ENCODE assay signal across 11 cellular contexts in the genomic region with DNA sequence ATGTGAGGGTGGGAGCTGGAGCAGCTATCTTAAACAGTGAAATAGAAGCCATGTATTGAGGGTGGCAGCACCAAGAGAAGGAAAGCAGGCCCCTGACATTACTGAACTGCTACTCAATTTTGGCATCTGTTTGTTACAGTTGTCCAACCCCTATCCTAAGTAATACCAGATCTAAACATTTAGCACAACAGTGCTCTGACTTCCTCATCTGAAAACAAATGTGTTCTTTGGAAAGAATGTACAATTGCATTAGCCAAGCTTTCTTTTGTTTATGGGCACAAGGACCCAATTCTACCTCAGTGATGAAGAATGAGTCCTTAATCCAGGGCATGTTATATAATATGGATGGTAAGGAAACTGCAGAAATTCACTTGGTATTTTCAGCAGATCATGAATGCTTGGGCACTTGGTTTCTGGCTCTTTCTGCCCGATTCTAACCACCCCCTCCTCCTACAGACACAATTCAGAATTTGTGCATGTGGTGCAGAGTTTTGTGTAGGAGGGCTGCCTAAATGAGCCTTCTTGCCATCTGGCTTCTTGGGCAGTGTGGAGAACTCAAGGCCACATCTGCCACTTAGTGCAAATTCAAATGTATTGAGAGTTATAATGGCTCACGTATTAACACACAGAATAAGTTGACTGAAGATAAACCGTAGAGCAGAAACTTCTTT. TPM values are rescaled to one million over a fixed set of nuclear protein-coding genes. Genes with fewer than 3 reads are reported as not detected.
A peak's percentile ranks its signal among the peaks of the same experiment; 100 is the strongest.
DNase-seq lines count a peak whose midpoint lies in the region; ATAC-seq and TF ChIP-seq lines count a peak whose summit lies in the region.
"Had no signal": no experiment of that assay in that cellular context is flagged by ENCODE, and none has a peak within 500 bp of the region (broad histone marks: within the 10 kb centered on the region; RNA-seq: fewer than 3 reads in every experiment).

No MANE protein-coding gene starts in this region.

- H3K27ac ChIP-seq in angular gyrus (ENCODE audit: low read depth, low read length), result peak overlapping the region; percentile 89
- peak overlapping the region; percentile 21 to 38 for H3K27ac ChIP-seq in thoracic aorta
- H3K27ac ChIP-seq: epithelial cell of prostate had no signal

- H3K27ac Mint-ChIP-seq in activated T-cell treated with anti-CD3 and anti-CD28 coated beads, Interleukin-2, amount 50 U/mL, for 24 hours, result peak overlapping the region; percentile 53
- H3K27ac Mint-ChIP-seq in memory B cell, result peak overlapping the region; percentile 84
- H3K27ac Mint-ChIP-seq in endothelial cell (ENCODE audit: unreplicated experiment), result no peak overlapping the region
- H3K27ac Mint-ChIP-seq: WTC11 had no signal

- peaks cover 53% of the 10 kb centered on the region for H3K4me1 Mint-ChIP-seq in activated T-cell treated with anti-CD3 and anti-CD28 coated beads, Interleukin-2, amount 50 U/mL, for 24 hours (ENCODE audit: low read depth)
- peaks cover 14% of the 10 kb centered on the region for H3K4me1 Mint-ChIP-seq in memory B cell
- H3K4me1 Mint-ChIP-seq in endothelial cell (ENCODE audit: unreplicated experiment), result peaks cover 16% of the 10 kb centered on the region

- no peaks in the 10 kb centered on the region for H3K27me3 Mint-ChIP-seq in activated T-cell treated with anti-CD3 and anti-CD28 coated beads, Interleukin-2, amount 50 U/mL, for 24 hours
- H3K27me3 Mint-ChIP-seq in memory B cell (no peaks in the 10 kb centered on the region), endothelial cell (ENCODE audit: unreplicated experiment) (peaks cover 6% of the 10 kb centered on the region)

- no peaks in the 10 kb centered on the region for H3K36me3 ChIP-seq in thoracic aorta

- no peaks in the 10 kb centered on the region for H3K9me3 ChIP-seq in thoracic aorta

- no peak for DNase-seq in activated T-cell treated with anti-CD3 and anti-CD28 coated beads, Interleukin-2, amount 50 U/mL, for 24 hours
- DNase-seq in activated T-cell treated with anti-CD3 and anti-CD28 coated beads, Interleukin-2, amount 50 U/mL, for 1 hour, result no peak
- DNase-seq in memory B cell (ENCODE audit: low spot score in 2 of 2) (no peak), thoracic aorta (ENCODE audit: low spot score) (no peak), KBM-7 (no peak), endothelial cell (ENCODE audit: low spot score) (no peak)
- DNase-seq: mammary epithelial cell had no signal

- H3K36me3 Mint-ChIP-seq in activated T-cell treated with anti-CD3 and anti-CD28 coated beads, Interleukin-2, amount 50 U/mL, for 24 hours (ENCODE audit: low read depth), result peaks cover 28% of the 10 kb centered on the region
- no peaks in the 10 kb centered on the region for H3K36me3 Mint-ChIP-seq in memory B cell
- H3K36me3 Mint-ChIP-seq in endothelial cell (ENCODE audit: low read depth, unreplicated experiment), result peaks cover 4% of the 10 kb centered on the region
- H3K36me3 Mint-ChIP-seq: WTC11 had no signal

- H3K9me3 Mint-ChIP-seq in activated T-cell treated with anti-CD3 and anti-CD28 coated beads, Interleukin-2, amount 50 U/mL, for 24 hours, result no peaks in the 10 kb centered on the region
- H3K9me3 Mint-ChIP-seq in memory B cell (no peaks in the 10 kb centered on the region), endothelial cell (ENCODE audit: unreplicated experiment) (no peaks in the 10 kb centered on the region)
- H3K9me3 Mint-ChIP-seq: WTC11 had no signal

- in situ Hi-C loops in KBM-7 (cut with MboI; ENCODE audit: low pct_unique_long_range_greater_than_20kb, low sequenced_read_pairs), result no loop called here

- TF ChIP-seq CTCF in thoracic aorta (IDR thresholded peaks at IDR 0.05) (no peak), endothelial cell (IDR thresholded peaks at IDR 0.05; ENCODE audit: unreplicated experiment) (no peak)

- ATAC-seq in memory B cell (ENCODE audit: low read depth), result no peak
- no peak for ATAC-seq in thoracic aorta (ENCODE audit: insufficient number of reproducible peaks, low FRiP score, low read depth)
- ATAC-seq in GM21786 (IDR thresholded peaks at IDR 0.05; ENCODE audit: unreplicated experiment), result no peak
- ATAC-seq: WTC11 had no signal

- H3K4me3 Mint-ChIP-seq in activated T-cell treated with anti-CD3 and anti-CD28 coated beads, Interleukin-2, amount 50 U/mL, for 24 hours, result no peak overlapping the region
- H3K4me3 Mint-ChIP-seq in memory B cell (no peak overlapping the region), endothelial cell (ENCODE audit: unreplicated experiment) (no peak overlapping the region)
- H3K4me3 Mint-ChIP-seq: WTC11 had no signal

- peaks cover 32 to 80% of the 10 kb centered on the region in 2 donors for H3K4me1 ChIP-seq in thoracic aorta (ENCODE audit: control insufficient read depth in 1 of 2, low read depth in 2 of 2)

- H3K27me3 ChIP-seq in thoracic aorta (replicated peaks; ENCODE audit: insufficient read depth), result no peaks in the 10 kb centered on the region

- no peak overlapping the region for H3K4me3 ChIP-seq in thoracic aorta

RNA-seq across cellular contexts. Expression of gene KMT2E, which starts 36.9 kb away (rescaled TPM):
- total RNA-seq in thoracic aorta (100 to 1,000 TPM; 139 to 140 TPM), endothelial cell (ENCODE audit: unreplicated experiment) (71.0 TPM)
